In genomic region chr2:1265454-1265853, GRCh38 we compare ENCODE assay signal across 23 cellular contexts.
DNase-seq lines count a peak whose midpoint lies in the region; ATAC-seq, FAIRE-seq and TF ChIP-seq lines count a peak whose summit lies in the region.
"Had no signal": no experiment of that assay in that cellular context is flagged by ENCODE, and none has a peak within 500 bp of the region (broad histone marks: within the 10 kb centered on the region; RNA-seq: fewer than 3 reads in every experiment).

No MANE protein-coding gene starts in this region.

- H3K4me2 ChIP-seq in A549, result no peak overlapping the region
- no peak overlapping the region for H3K4me2 ChIP-seq in IMR-90 (ENCODE audit: low read depth, low read length)
- H3K4me2 ChIP-seq: BLaER1 treated with 17β-estradiol and CSF1 and Interleukin-3, amounts not matched to agents 10 nM and 100 nM had no signal

- H3K9ac ChIP-seq in IMR-90 (ENCODE audit: low read depth, low read length), result no peak overlapping the region
- H3K9ac ChIP-seq: BLaER1 treated with 17β-estradiol and CSF1 and Interleukin-3, amounts not matched to agents 10 nM and 100 nM had no signal

- in situ Hi-C loops in IMR-90 (cut with MboI; ENCODE audit: low sequenced_read_pairs), result no loop called here

- H3K27ac Mint-ChIP-seq in stimulated activated effector memory CD8-positive, alpha-beta T cell treated with anti-CD3 and anti-CD28 coated beads, Interleukin-12 subunit alpha, Interleukin-12 subunit beta, amount 100 ng/mL, for 72 hours, result no peak overlapping the region
- H3K27ac Mint-ChIP-seq: B cell; CD4-positive, alpha-beta T cell; CD8-positive, alpha-beta T cell had no signal

- H2AK5ac ChIP-seq in IMR-90 (ENCODE audit: low read depth, low read length), result no peak overlapping the region

- H2BK5ac ChIP-seq in IMR-90 (ENCODE audit: low read depth, low read length, poor library complexity, severe bottlenecking), result no peak overlapping the region

- TF ChIP-seq POLR2A in A549 (IDR thresholded peaks at IDR 0.05; ENCODE audit: low read length), result no peak
- TF ChIP-seq POLR2A in IMR-90 (IDR thresholded peaks at IDR 0.05; ENCODE audit: low read depth, low read length), result no peak

- POLR2A ChIA-PET in A549 (lab: Yijun Ruan, JAX) (no interaction called here), IMR-90 (lab: Charles Lee; ENCODE audit: unreplicated experiment) (no interaction called here)

- TF ChIP-seq RAD21 in A549 (conservative IDR thresholded peaks at IDR 0.05 in 1 of 2, IDR thresholded peaks at IDR 0.05 in 1 of 2) (no peak), IMR-90 (IDR thresholded peaks at IDR 0.05; ENCODE audit: low read length) (no peak)

- no peak for TF ChIP-seq EP300 in A549 (IDR thresholded peaks at IDR 0.05)

- no peak overlapping the region for H4K8ac ChIP-seq in IMR-90 (ENCODE audit: low read depth in 2 of 2, low read length in 2 of 2)

- no peaks in the 10 kb centered on the region for H3K9me3 ChIP-seq in A549
- peaks cover 19% of the 10 kb centered on the region for H3K9me3 ChIP-seq in IMR-90 (ENCODE audit: control insufficient read depth, insufficient read depth, low read length)
- H3K9me3 ChIP-seq: BLaER1 treated with 17β-estradiol and CSF1 and Interleukin-3, amounts not matched to agents 10 nM and 100 nM; Caco-2 had no signal

- no peak overlapping the region for H3K4me3 Mint-ChIP-seq in stimulated activated effector memory CD8-positive, alpha-beta T cell treated with anti-CD3 and anti-CD28 coated beads, Interleukin-12 subunit alpha, Interleukin-12 subunit beta, amount 100 ng/mL, for 72 hours
- H3K4me3 Mint-ChIP-seq: B cell; CD4-positive, alpha-beta T cell; CD8-positive, alpha-beta T cell had no signal

- no peak overlapping the region for H2AK9ac ChIP-seq in IMR-90 (replicated peaks; ENCODE audit: low read depth, low read length, poor library complexity)

- H3K79me1 ChIP-seq in IMR-90 (ENCODE audit: low read depth in 1 of 2, low read length in 2 of 2), result no peaks in the 10 kb centered on the region

- no peaks in the 10 kb centered on the region for H4K20me1 ChIP-seq in IMR-90 (ENCODE audit: insufficient read depth, low read length)
- H4K20me1 ChIP-seq: BLaER1 treated with 17β-estradiol and CSF1 and Interleukin-3, amounts not matched to agents 10 nM and 100 nM had no signal

- no peak overlapping the region for H3K23ac ChIP-seq in IMR-90 (ENCODE audit: low read depth, low read length)

- DNase-seq in A549 (ENCODE audit: low read depth in 1 of 2, low spot score in 1 of 2) (no peak), IMR-90 (no peak), islet precursor cell (peak; percentile 32), glomerular visceral epithelial cell (ENCODE audit: extremely low spot score) (no peak), head of caudate nucleus (no peak), NCI-H1436 (lab: John Stamatoyannopoulos, UW) (no peak)
- DNase-seq in stimulated activated effector memory CD8-positive, alpha-beta T cell treated with anti-CD3 and anti-CD28 coated beads, Interleukin-12 subunit alpha, Interleukin-12 subunit beta, amount 100 ng/mL, for 72 hours (ENCODE audit: low spot score in 2 of 2), result no peak
- DNase-seq: 8988T; AML-193; Caco-2; Calu3; CD4-positive, alpha-beta T cell; CD8-positive, alpha-beta T cell; DMS79 treated with DMSO at 0.1 percent for 48 hours had no signal

- no peak overlapping the region for H2BK120ac ChIP-seq in IMR-90 (ENCODE audit: low read depth, low read length)

- no peak for TF ChIP-seq CTCF in A549 (IDR thresholded peaks at IDR 0.05)
- no peak for TF ChIP-seq CTCF in IMR-90 (conservative IDR thresholded peaks at IDR 0.05; ENCODE audit: low read depth, low read length)

- CTCF ChIA-PET in A549 (lab: Yijun Ruan, JAX), result no interaction called here
- CTCF ChIA-PET in IMR-90 (lab: Yijun Ruan, JAX), result no interaction called here

- H3K56ac ChIP-seq in IMR-90 (ENCODE audit: extremely low read depth, insufficient read depth, low read length), result no peak overlapping the region

- H3K4me1 Mint-ChIP-seq in stimulated activated effector memory CD8-positive, alpha-beta T cell treated with anti-CD3 and anti-CD28 coated beads, Interleukin-12 subunit alpha, Interleukin-12 subunit beta, amount 100 ng/mL, for 72 hours, result no peaks in the 10 kb centered on the region
- H3K4me1 Mint-ChIP-seq: B cell had no signal

- no TSS peak for BruUV-seq in IMR-90 (replicated peaks; lab: Mats Ljungman, UMichigan)

- no peaks in the 10 kb centered on the region for H3K36me3 ChIP-seq in IMR-90 (ENCODE audit: control insufficient read depth, insufficient read depth, low read length)
- H3K36me3 ChIP-seq: BLaER1 treated with 17β-estradiol and CSF1 and Interleukin-3, amounts not matched to agents 10 nM and 100 nM had no signal

- H4K91ac ChIP-seq in IMR-90 (ENCODE audit: insufficient read depth, low read depth, low read length), result no peak overlapping the region

- dilution Hi-C loops in IMR-90 (cut with HindIII; ENCODE audit: low sequenced_read_pairs, unreplicated experiment), result no loop called here

- H2BK15ac ChIP-seq in IMR-90 (ENCODE audit: low read depth, low read length), result no peak overlapping the region

- intact Hi-C loops in IMR-90 (cut with micrococcal nuclease) (no loop called here), head of caudate nucleus (cut with DNase I) (no loop called here)

- H3K4me3 ChIP-seq in A549 (no peak overlapping the region), IMR-90 (ENCODE audit: insufficient read depth, low read depth, low read length) (no peak overlapping the region)
- H3K4me3 ChIP-seq: BLaER1 treated with 17β-estradiol and CSF1 and Interleukin-3, amounts not matched to agents 10 nM and 100 nM; GM12878 had no signal

- H2BK20ac ChIP-seq in IMR-90 (ENCODE audit: low read depth, low read length), result no peak overlapping the region

- FAIRE-seq in A549 (lab: Jason Lieb, UNC), result no peak
- FAIRE-seq: A204.1, D721Med, G401.6, GM12878, GM12892, GM18507 had no signal

- no peaks in the 10 kb centered on the region for H3K36me3 Mint-ChIP-seq in stimulated activated effector memory CD8-positive, alpha-beta T cell treated with anti-CD3 and anti-CD28 coated beads, Interleukin-12 subunit alpha, Interleukin-12 subunit beta, amount 100 ng/mL, for 72 hours

- H3K4me1 ChIP-seq in A549 (no peaks in the 10 kb centered on the region), IMR-90 (ENCODE audit: control insufficient read depth, insufficient read depth, low read length) (no peaks in the 10 kb centered on the region)
- H3K4me1 ChIP-seq: BLaER1 treated with 17β-estradiol and CSF1 and Interleukin-3, amounts not matched to agents 10 nM and 100 nM; Caco-2 had no signal

- H3K27ac ChIP-seq in A549, result no peak overlapping the region
- H3K27ac ChIP-seq in IMR-90 (ENCODE audit: insufficient read depth, low read length), result no peak overlapping the region
- H3K27ac ChIP-seq: BLaER1 treated with 17β-estradiol and CSF1 and Interleukin-3, amounts not matched to agents 10 nM and 100 nM; C4-2B had no signal

- no peak for ATAC-seq in A549
- no peak for ATAC-seq in IMR-90 (ENCODE audit: low read depth)
- peak; percentile 11 for ATAC-seq in stimulated activated effector memory CD8-positive, alpha-beta T cell treated with anti-CD3 and anti-CD28 coated beads, Interleukin-12 subunit alpha, Interleukin-12 subunit beta, amount 100 ng/mL, for 72 hours
- ATAC-seq: CD8-positive, alpha-beta T cell; GM12878 had no signal

- no peak overlapping the region for H3K14ac ChIP-seq in IMR-90 (replicated peaks; ENCODE audit: low read depth, low read length)

- H3K18ac ChIP-seq in IMR-90 (ENCODE audit: low read depth, low read length), result no peak overlapping the region

- no peaks in the 10 kb centered on the region for H3K27me3 ChIP-seq in IMR-90 (ENCODE audit: control insufficient read depth, insufficient read depth, low read length)
- H3K27me3 ChIP-seq: BLaER1 treated with 17β-estradiol and CSF1 and Interleukin-3, amounts not matched to agents 10 nM and 100 nM had no signal

- no peak overlapping the region for H4K5ac ChIP-seq in IMR-90 (ENCODE audit: low read depth, low read length)

- H2AFZ ChIP-seq in IMR-90 (replicated peaks; ENCODE audit: low read length, poor library complexity), result no peak overlapping the region

- H3K9me1 ChIP-seq in IMR-90 (ENCODE audit: insufficient read depth, low read length), result no peaks in the 10 kb centered on the region

- H3K4ac ChIP-seq in IMR-90 (ENCODE audit: low read depth, low read length), result no peak overlapping the region

- peaks cover 9% of the 10 kb centered on the region for H3K9me3 Mint-ChIP-seq in stimulated activated effector memory CD8-positive, alpha-beta T cell treated with anti-CD3 and anti-CD28 coated beads, Interleukin-12 subunit alpha, Interleukin-12 subunit beta, amount 100 ng/mL, for 72 hours
- H3K9me3 Mint-ChIP-seq: CD4-positive, alpha-beta T cell; CD8-positive, alpha-beta T cell had no signal

- 21% methylated on average over 4 of the region's 4 CpGs for WGBS in A549 (ENCODE audit: missing lambda C conversion rate)
- 15% methylated on average over 2 of the region's 4 CpGs; no CpG with 5 or more reads in 1 of the 2 experiments for WGBS in IMR-90 (ENCODE audit: extremely low coverage in 2 of 2, insufficient read length in 1 of 2), 2 experiments

TF ChIP-seq in A549, 52 proteins besides CTCF, POLR2A, EP300 and RAD21 (continues in another document):
- TF ChIP-seq MAFK (IDR thresholded peaks at IDR 0.05; ENCODE audit: partially characterized antibody), result peak; percentile 81

TF ChIP-seq in IMR-90, 13 proteins besides CTCF, POLR2A, EP300 and RAD21:
- TF ChIP-seq MAFK (IDR thresholded peaks at IDR 0.05; ENCODE audit: low read depth, low read length) (peak; percentile 66; the same call in 1 of the 2 replicates), RFX5 (IDR thresholded peaks at IDR 0.05; ENCODE audit: low read depth, low read length) (no peak)
